ENCODE assay signal across 8 cellular contexts in the genomic region with DNA sequence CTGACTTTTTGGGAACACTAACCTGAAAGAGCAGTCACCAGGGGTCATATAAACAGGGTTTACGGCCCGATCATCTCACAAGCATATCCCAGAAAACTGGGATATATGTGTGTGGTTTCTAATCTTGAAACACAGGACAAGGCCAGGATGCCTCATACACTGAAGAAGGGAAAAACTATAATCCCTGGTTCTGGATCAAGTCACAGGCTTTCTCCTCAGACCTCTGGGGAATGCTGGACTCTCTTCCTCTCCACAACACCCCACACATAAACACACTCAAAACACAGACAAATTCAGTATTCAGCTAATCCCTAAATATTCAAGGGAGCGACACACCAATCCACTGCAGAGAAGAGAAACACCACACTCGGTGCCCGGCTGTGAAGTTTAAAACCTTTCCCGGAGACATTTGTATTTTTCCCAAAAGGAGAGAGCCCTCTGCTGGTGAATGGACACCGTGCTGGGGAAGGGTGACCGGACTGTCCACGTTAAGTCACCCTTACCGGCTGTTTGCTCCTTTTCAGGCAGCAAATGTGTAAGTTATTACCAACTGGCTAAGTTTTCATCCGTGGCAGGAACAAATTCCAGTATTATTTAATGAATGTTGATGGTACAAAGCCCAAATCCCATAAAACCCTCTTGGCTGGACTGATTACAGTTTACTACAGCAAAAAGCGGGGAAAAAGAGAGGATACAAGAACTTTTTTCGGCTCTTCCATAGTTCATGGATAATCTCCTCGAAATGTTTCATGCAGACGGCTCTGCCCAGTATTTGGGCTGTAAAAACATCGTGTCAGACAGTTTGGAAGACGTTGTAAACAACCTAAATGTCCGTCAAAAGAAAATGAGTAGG.
DNase-seq lines count a peak whose midpoint lies in the region; ATAC-seq and TF ChIP-seq lines count a peak whose summit lies in the region.

No MANE protein-coding gene starts in this region.

- no peaks in the 10 kb centered on the region for H3K4me1 ChIP-seq in skeletal muscle satellite cell (ENCODE audit: control insufficient read depth, insufficient read depth, low read length)

- no peak for ATAC-seq in GM21576 (IDR thresholded peaks at IDR 0.05; ENCODE audit: unreplicated experiment)

- no peaks in the 10 kb centered on the region for H3K9me3 ChIP-seq in skeletal muscle satellite cell (replicated peaks; ENCODE audit: low read length)

- in situ Hi-C loops in astrocyte of the cerebellum (cut with HindIII; ENCODE audit: low sequenced_read_pairs): no loop called here

- H3K36me3 ChIP-seq in skeletal muscle satellite cell (ENCODE audit: insufficient read depth, low read length): no peaks in the 10 kb centered on the region

- H3K4me3 ChIP-seq in GM12865 (ENCODE audit: low read depth, low read length) (no peak overlapping the region), astrocyte of the cerebellum (ENCODE audit: low read depth, low read length) (no peak overlapping the region), skeletal muscle satellite cell (ENCODE audit: low read length) (peak overlapping the region; percentile 17)

- H3K4me2 ChIP-seq in skeletal muscle satellite cell (ENCODE audit: low read length): peak overlapping the region; percentile 56

- peaks cover 5% of the 10 kb centered on the region for H3K27me3 ChIP-seq in skeletal muscle satellite cell (ENCODE audit: control insufficient read depth, insufficient read depth, low read length)

- TF ChIP-seq CTCF in GM12865 (IDR thresholded peaks at IDR 0.05; ENCODE audit: insufficient read depth, low read depth, low read length, missing control alignments) (peak; percentile 53), astrocyte of the cerebellum (IDR thresholded peaks at IDR 0.05; ENCODE audit: low read depth, low read length, missing control alignments) (peak; percentile 92)

- DNase-seq in AG08395 (ENCODE audit: low spot score) (peak; percentile 80), GM12865 (ENCODE audit: low read depth) (peak; percentile 32), NCI-H446 treated with DMSO at 0.1 percent for 48 hours (lab: John Stamatoyannopoulos, UW) (peak; percentile 43), astrocyte of the cerebellum (ENCODE audit: low read depth) (peak; percentile 27), hypothalamus (lab: John Stamatoyannopoulos, UW) (peak in 45 of 51 donors; percentile 2 to 77 (median 41))
- no peak for DNase-seq in activated CD8-positive, alpha-beta memory T cell treated with anti-CD3 and anti-CD28 coated beads for 24 hours

- peak overlapping the region; percentile 17 for H3K9ac ChIP-seq in skeletal muscle satellite cell (ENCODE audit: low read depth, low read length)
